Comparison of ENCODE assay signal across 9 cellular contexts in the genomic region with DNA sequence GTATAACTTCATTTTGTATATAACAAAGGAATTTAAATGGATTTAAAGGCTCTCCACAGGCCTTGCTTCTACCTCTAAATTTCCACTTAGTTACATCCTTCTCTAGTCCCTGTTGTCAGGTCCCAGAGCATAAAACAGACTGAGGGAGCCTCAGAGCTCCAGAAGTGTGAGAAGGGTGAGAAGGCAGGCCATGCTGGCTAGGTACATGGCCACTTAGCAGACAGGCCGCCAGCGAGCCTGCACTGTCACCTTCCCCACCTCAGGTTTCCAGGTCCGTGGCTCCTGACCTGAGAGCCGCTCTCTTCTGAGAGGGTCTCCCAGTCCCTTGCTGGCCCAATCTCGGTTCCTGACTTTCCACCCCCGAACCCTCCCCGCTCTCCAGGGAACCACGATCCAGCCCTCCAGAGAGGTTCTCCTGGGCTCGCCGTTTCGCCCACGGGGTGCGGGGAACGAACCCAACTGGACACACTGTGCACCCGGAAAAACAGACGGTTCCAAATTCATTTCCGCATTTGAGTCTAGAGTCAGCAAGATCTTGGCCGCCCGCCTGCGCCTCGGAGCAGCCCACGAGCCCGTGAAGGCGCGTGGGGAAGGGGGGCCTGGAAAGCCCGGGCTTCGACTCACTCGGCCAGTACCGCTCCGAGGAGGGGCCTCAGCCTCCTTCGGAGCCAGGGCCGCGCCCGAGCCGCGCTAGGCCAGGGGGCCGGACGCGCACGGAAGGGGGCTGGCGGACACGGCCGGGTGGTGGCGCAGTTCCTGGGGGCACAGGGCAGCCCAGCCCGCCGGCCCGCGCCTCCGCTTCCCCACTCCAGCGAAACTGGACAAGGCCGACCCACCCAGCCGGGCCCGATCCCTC. TPM values are rescaled to one million over a fixed set of nuclear protein-coding genes. Genes with fewer than 3 reads are reported as not detected.
A peak's percentile ranks its signal among the peaks of the same experiment; 100 is the strongest.
DNase-seq lines count a peak whose midpoint lies in the region; ATAC-seq and TF ChIP-seq lines count a peak whose summit lies in the region.
"Had no signal": no experiment of that assay in that cellular context is flagged by ENCODE, and none has a peak within 500 bp of the region (broad histone marks: within the 10 kb centered on the region; RNA-seq: fewer than 3 reads in every experiment).

No MANE protein-coding gene starts in this region.

- H3K9me3 ChIP-seq in left lung (no peaks in the 10 kb centered on the region), stomach (no peaks in the 10 kb centered on the region)

- intact Hi-C loops in dorsolateral prefrontal cortex (cut with DNase I), result loop anchor here (5.0 kb wide), 2 partner anchors 78 to 83 kb away; no protein-coding TSS in a partner anchor
- intact Hi-C loops in left lung (cut with DNase I), result no loop called here
- intact Hi-C loops in stomach (cut with DNase I; ENCODE audit: low total_unique reads), result loop anchor here (10.0 kb wide), 1 partner anchor 370 kb away; no protein-coding TSS in a partner anchor

- H3K27me3 ChIP-seq in dorsolateral prefrontal cortex (peaks cover 0 to 40% (median 7%) of the 10 kb centered on the region in 45 donors), left lung (peaks cover 46 to 78% of the 10 kb centered on the region in 2 donors), stomach (peaks cover 0 to 54% (median 41%) of the 10 kb centered on the region in 3 donors)

- H3K27ac ChIP-seq in dorsolateral prefrontal cortex (peak overlapping the region; percentile 77 to 100 (median 98)), left lung (no peak overlapping the region), stomach (peak overlapping the region; percentile 7 to 67 (median 66))

- H3K36me3 ChIP-seq in left lung (no peaks in the 10 kb centered on the region), stomach (no peaks in the 10 kb centered on the region)

- 13 to 22% (median 16%) methylated on average over 25 to 53 of the region's 53 CpGs for WGBS in stomach, 5 donors

- no peak for TF ChIP-seq POLR2A in stomach (IDR thresholded peaks at IDR 0.05)

- DNase-seq in dorsolateral prefrontal cortex, result peak in 4 of 10 donors; percentile 31 to 62 (median 56)
- DNase-seq in left lung, result peak in 1 of 2 donors; percentile 80
- peak; percentile 47 for DNase-seq in stomach
- DNase-seq in cerebellar nuclear complex (lab: John Stamatoyannopoulos, UW), result no peak
- DNase-seq in NCI-H1436 (lab: John Stamatoyannopoulos, UW), result no peak
- DNase-seq in NCI-H2196 treated with DMSO at 0.1 percent for 48 hours (lab: John Stamatoyannopoulos, UW; ENCODE audit: unreplicated experiment), result no peak

- peaks cover 8 to 14% of the 10 kb centered on the region in 2 donors for H3K4me1 ChIP-seq in left lung
- peaks cover 12 to 19% (median 17%) of the 10 kb centered on the region in 4 donors for H3K4me1 ChIP-seq in stomach

- peak; percentile 37 for ATAC-seq in HG03354 (IDR thresholded peaks at IDR 0.05; ENCODE audit: poor library complexity, severe bottlenecking, unreplicated experiment)
- ATAC-seq in left lung, result peak; percentile 93
- no peak for ATAC-seq in HG03521 (IDR thresholded peaks at IDR 0.05; ENCODE audit: unreplicated experiment)

- H3K4me3 ChIP-seq in dorsolateral prefrontal cortex, result peak overlapping the region in 58 of 59 donors; percentile 2 to 93 (median 62)
- H3K4me3 ChIP-seq in left lung, result peak overlapping the region; percentile 25 to 28
- H3K4me3 ChIP-seq in stomach, result peak overlapping the region; percentile 32 to 58 (median 50)

- peak in 14 of 56 donors; percentile 8 to 41 (median 14) for TF ChIP-seq CTCF in dorsolateral prefrontal cortex (IDR thresholded peaks at IDR 0.05 in 54 of 56, conservative IDR thresholded peaks at IDR 0.05 in 2 of 56; ENCODE audit: low read depth in 1 of 56, partially characterized antibody in 56 of 56)
- no peak for TF ChIP-seq CTCF in left lung (IDR thresholded peaks at IDR 0.05)
- TF ChIP-seq CTCF in stomach (IDR thresholded peaks at IDR 0.05), result peak in 1 of 7 experiments; percentile 14

- TF ChIP-seq EP300 in stomach (IDR thresholded peaks at IDR 0.05), result no peak

RNA-seq across cellular contexts. Expression of a gene that starts 16.7 kb away (rescaled TPM):
- total RNA-seq in dorsolateral prefrontal cortex (100 to 1,000 TPM in 10 of 120 experiments, 10 to 100 TPM in 110; 34.2 to 159 (median 72.8) TPM), left lung (1 to 10 TPM in 1 of 2 donors, not detected in 1; 2.4 TPM), stomach (10 to 100 TPM in 2 of 5 donors, 1 to 10 TPM in 2, not detected in 1; 4.1 to 16.5 (median 10.6) TPM)
- polyA plus RNA-seq in stomach, result 10 to 100 TPM in 1 of 3 donors, 1 to 10 TPM in 2; 6.1 to 26.9 (median 8.1) TPM
- total RNA-seq: glomerular endothelial cell had no signal

Comparison
In these comparisons a context has a peak if more than half of its experiments do, and no peak if none do; other contexts are left out.
1. H3K27ac ChIP-seq: peak in dorsolateral prefrontal cortex (59 of 59) and stomach (5 of 5); none in left lung (0 of 2).
2. intact Hi-C loops: an anchor here in dorsolateral prefrontal cortex (5.0 kb wide) and stomach (10.0 kb wide); none called in left lung.
3. Peak in every context shown above with its lines, with median percentiles within 50 percentile points of each other: H3K4me3 ChIP-seq.